19 cellular contexts compared by ENCODE assay signal in genomic region chr9:107539427-107540154, GRCh38. TPM values are rescaled to one million over a fixed set of nuclear protein-coding genes. Genes with fewer than 3 reads are reported as not detected.
DNase-seq lines count a peak whose midpoint lies in the region; ATAC-seq and TF ChIP-seq lines count a peak whose summit lies in the region.
"Had no signal": no experiment of that assay in that cellular context is flagged by ENCODE, and none has a peak within 500 bp of the region (broad histone marks: within the 10 kb centered on the region; RNA-seq: fewer than 3 reads in every experiment).

No MANE protein-coding gene starts in this region.

- peaks cover 36 to 42% of the 10 kb centered on the region in 2 experiments for H3K4me1 Mint-ChIP-seq in H9
- no peaks in the 10 kb centered on the region for H3K4me1 Mint-ChIP-seq in activated T-helper 17 cell treated with anti-CD3 and anti-CD28 coated beads, Interleukin-2, amount 50 U/mL, for 72 hours
- H3K4me1 Mint-ChIP-seq: stimulated activated naive B cell treated with anti-CD40 and anti-IgM and Interleukin-4, amounts not matched to agents 10 μg/mL and 1 μg/mL and 100 μg/mL, for 72 hours; T-cell had no signal

- TF ChIP-seq CTCF in H9 (conservative IDR thresholded peaks at IDR 0.05) (peak; percentile 48), PC-3 (conservative IDR thresholded peaks at IDR 0.05; ENCODE audit: low read depth, low read length) (peak; percentile 21; the same call in 1 of the 2 replicates), retinal pigment epithelial cell (conservative IDR thresholded peaks at IDR 0.05; ENCODE audit: low read depth, low read length) (peak; percentile 6)

- H2BK12ac ChIP-seq in H9 (ENCODE audit: insufficient read length, low read depth, low read length) = no peak overlapping the region

- H2AFZ ChIP-seq in H9 (ENCODE audit: low read length) (no peak overlapping the region), PC-3 (ENCODE audit: low read length) (no peak overlapping the region)

- H3K9me2 ChIP-seq in PC-3 (replicated peaks; ENCODE audit: low read length) = no peaks in the 10 kb centered on the region

- no peak overlapping the region for H2AK5ac ChIP-seq in H9 (ENCODE audit: insufficient read length, low read length)

- H4K8ac ChIP-seq in H9 (replicated peaks; ENCODE audit: insufficient read length, low read depth, low read length) = no peak overlapping the region

- H3K23me2 ChIP-seq in H9 (ENCODE audit: insufficient read length, low read depth, low read length, poor library complexity, severe bottlenecking) = no peaks in the 10 kb centered on the region

- no peak overlapping the region for H4K5ac ChIP-seq in H9 (ENCODE audit: insufficient read length, low read depth, low read length)

- H3K27me3 ChIP-seq in H9 (ENCODE audit: insufficient read depth, low read length) (no peaks in the 10 kb centered on the region), PC-3 (ENCODE audit: low read length) (no peaks in the 10 kb centered on the region)
- H3K27me3 ChIP-seq: Peyer's patch had no signal

- POLR2A ChIA-PET in PC-3 (lab: Charles Lee; ENCODE audit: unreplicated experiment) = no interaction called here

- H3F3A ChIP-seq in PC-3 (ENCODE audit: low read length, unreplicated experiment) = no peaks in the 10 kb centered on the region

- H3K56ac ChIP-seq in H9 (ENCODE audit: insufficient read length, low read depth, low read length) = no peak overlapping the region

- intact Hi-C loops in PC-3 (cut with micrococcal nuclease) (no loop called here), left cardiac atrium (cut with DNase I) (no loop called here)

- no peaks in the 10 kb centered on the region for H3K36me3 ChIP-seq in PC-3 (ENCODE audit: low read depth, low read length)
- H3K36me3 ChIP-seq: Peyer's patch had no signal

- no peak overlapping the region for H2BK120ac ChIP-seq in H9 (ENCODE audit: low read depth, low read length, poor library complexity, severe bottlenecking)

- no peak overlapping the region for H3K4me2 ChIP-seq in H9 (ENCODE audit: insufficient read depth, insufficient read length, low read length)
- H3K4me2 ChIP-seq in PC-3 (ENCODE audit: low read length) = no peak overlapping the region
- H3K4me2 ChIP-seq: KMS-11, smooth muscle cell had no signal

- no peak overlapping the region for H3K23ac ChIP-seq in H9 (ENCODE audit: insufficient read length, low read depth, low read length)

- H3K4me1 ChIP-seq in H9 (ENCODE audit: insufficient read depth, low read length) (peaks cover 2% of the 10 kb centered on the region; the same call in 1 of the 2 replicates), PC-3 (ENCODE audit: insufficient read depth, low read length) (no peaks in the 10 kb centered on the region)
- H3K4me1 ChIP-seq: Peyer's patch had no signal

- peak overlapping the region in 2 of 3 experiments; percentile 68 to 88; a peak in 2 of 7 replicates for H3K27ac Mint-ChIP-seq in H9
- H3K27ac Mint-ChIP-seq in activated T-helper 17 cell treated with anti-CD3 and anti-CD28 coated beads, Interleukin-2, amount 50 U/mL, for 72 hours = no peak overlapping the region
- H3K27ac Mint-ChIP-seq: stimulated activated naive B cell treated with anti-CD40 and anti-IgM and Interleukin-4, amounts not matched to agents 10 μg/mL and 1 μg/mL and 100 μg/mL, for 72 hours; T-cell had no signal

- no peak overlapping the region for H4K91ac ChIP-seq in H9 (ENCODE audit: insufficient read length, low read depth, low read length)

- no peak overlapping the region for H3K27ac ChIP-seq in H9 (ENCODE audit: insufficient read length, low read depth, low read length)
- no peak overlapping the region for H3K27ac ChIP-seq in PC-3 (ENCODE audit: low read length)
- H3K27ac ChIP-seq: HL-60, KMS-11, Peyer's patch had no signal

- DNase-seq in H9 = peak; percentile 71
- peak; percentile 24 for DNase-seq in PC-3
- DNase-seq in left cardiac atrium = peak; percentile 28
- no peak for DNase-seq in retinal pigment epithelial cell (ENCODE audit: low read depth)
- DNase-seq in NCI-H82 (lab: John Stamatoyannopoulos, UW) = no peak
- DNase-seq: activated CD8-positive, alpha-beta memory T cell treated with anti-CD3 and anti-CD28 coated beads, Interleukin-2, amount 50 U/mL, for 4 hours; activated naive CD4-positive, alpha-beta T cell treated with Interleukin-2 at 50 U/mL for 16 hours; dermis blood vessel endothelial cell; NCI-H187; NCI-H524 treated with DMSO at 0.1 percent for 48 hours; occipital lobe; Peyer's patch; stimulated activated naive B cell treated with anti-CD40 and anti-IgM and Interleukin-4, amounts not matched to agents 10 μg/mL and 1 μg/mL and 100 μg/mL, for 72 hours; T-cell had no signal

- no peak overlapping the region for H2BK15ac ChIP-seq in H9 (ENCODE audit: low read depth, low read length)

- no peaks in the 10 kb centered on the region for H3K79me1 ChIP-seq in H9 (ENCODE audit: insufficient read depth, low read depth, low read length, poor library complexity, severe bottlenecking)

- H2BK5ac ChIP-seq in H9 (ENCODE audit: insufficient read length, low read length) = no peak overlapping the region

- H4K20me1 ChIP-seq in H9 (ENCODE audit: control insufficient read depth, insufficient read depth, insufficient read length) (no peaks in the 10 kb centered on the region), PC-3 (ENCODE audit: low read length) (no peaks in the 10 kb centered on the region)

- H3K4me3 Mint-ChIP-seq in H9 = peak overlapping the region in 1 of 2 experiments; percentile 14; a peak in 1 of 5 replicates
- no peak overlapping the region for H3K4me3 Mint-ChIP-seq in activated T-helper 17 cell treated with anti-CD3 and anti-CD28 coated beads, Interleukin-2, amount 50 U/mL, for 72 hours
- H3K4me3 Mint-ChIP-seq: stimulated activated naive B cell treated with anti-CD40 and anti-IgM and Interleukin-4, amounts not matched to agents 10 μg/mL and 1 μg/mL and 100 μg/mL, for 72 hours; T-cell had no signal

- no peak overlapping the region for H3K4ac ChIP-seq in H9 (ENCODE audit: low read depth, low read length)

- no peaks in the 10 kb centered on the region for H3K36me3 Mint-ChIP-seq in H9 (ENCODE audit: insufficient read depth in 1 of 3, low read depth in 3 of 3)
- H3K36me3 Mint-ChIP-seq in activated T-helper 17 cell treated with anti-CD3 and anti-CD28 coated beads, Interleukin-2, amount 50 U/mL, for 72 hours (ENCODE audit: low read depth) = no peaks in the 10 kb centered on the region
- H3K36me3 Mint-ChIP-seq: stimulated activated naive B cell treated with anti-CD40 and anti-IgM and Interleukin-4, amounts not matched to agents 10 μg/mL and 1 μg/mL and 100 μg/mL, for 72 hours; T-cell had no signal

- H3K27me3 Mint-ChIP-seq in H9 (ENCODE audit: low read depth) = no peaks in the 10 kb centered on the region
- H3K27me3 Mint-ChIP-seq in activated T-helper 17 cell treated with anti-CD3 and anti-CD28 coated beads, Interleukin-2, amount 50 U/mL, for 72 hours = no peaks in the 10 kb centered on the region
- H3K27me3 Mint-ChIP-seq: stimulated activated naive B cell treated with anti-CD40 and anti-IgM and Interleukin-4, amounts not matched to agents 10 μg/mL and 1 μg/mL and 100 μg/mL, for 72 hours; T-cell had no signal

- H3T11ph ChIP-seq in H9 (ENCODE audit: low read length) = no peak overlapping the region

- no peak overlapping the region for H3K14ac ChIP-seq in H9 (ENCODE audit: insufficient read depth, low read length)

- H3K9me3 Mint-ChIP-seq in H9 = no peaks in the 10 kb centered on the region
- H3K9me3 Mint-ChIP-seq in activated T-helper 17 cell treated with anti-CD3 and anti-CD28 coated beads, Interleukin-2, amount 50 U/mL, for 72 hours = no peaks in the 10 kb centered on the region
- H3K9me3 Mint-ChIP-seq: stimulated activated naive B cell treated with anti-CD40 and anti-IgM and Interleukin-4, amounts not matched to agents 10 μg/mL and 1 μg/mL and 100 μg/mL, for 72 hours had no signal

- H3K18ac ChIP-seq in H9 (ENCODE audit: insufficient read length, low read depth, low read length) = no peak overlapping the region

- CTCF ChIA-PET in PC-3 (lab: Charles Lee) = no interaction called here

- H3K9ac ChIP-seq in H9 (ENCODE audit: extremely low read depth, insufficient read length, low read length) (no peak overlapping the region), PC-3 (ENCODE audit: low read length) (no peak overlapping the region)
- H3K9ac ChIP-seq: KMS-11 had no signal

- no TSS peak for BruUV-seq in PC-3 (replicated peaks; lab: Mats Ljungman, UMichigan)

- H3K4me3 ChIP-seq in PC-3 (ENCODE audit: low read length) (no peak overlapping the region), retinal pigment epithelial cell (ENCODE audit: low read length) (no peak overlapping the region)
- H3K4me3 ChIP-seq: Peyer's patch, smooth muscle cell had no signal

- no peak for ATAC-seq in PC-3
- peak in 1 of 2 donors; percentile 57 for ATAC-seq in left cardiac atrium
- no peak for ATAC-seq in activated T-helper 17 cell treated with anti-CD3 and anti-CD28 coated beads, Interleukin-2, amount 50 U/mL, for 72 hours (replicated peaks)
- ATAC-seq in GM18517 (IDR thresholded peaks at IDR 0.05; ENCODE audit: unreplicated experiment) = no peak
- ATAC-seq: stimulated activated naive B cell treated with anti-CD40 and anti-IgM and Interleukin-4, amounts not matched to agents 10 μg/mL and 1 μg/mL and 100 μg/mL, for 72 hours; T-cell had no signal

- H3K79me2 ChIP-seq in H9 (ENCODE audit: insufficient read depth, low read length) (peaks cover 2% of the 10 kb centered on the region; the same call in 1 of the 2 replicates), PC-3 (ENCODE audit: low read length) (no peaks in the 10 kb centered on the region)

- H3K9me3 ChIP-seq in H9 (ENCODE audit: control insufficient read depth, low read depth, low read length) = no peaks in the 10 kb centered on the region
- no peaks in the 10 kb centered on the region for H3K9me3 ChIP-seq in PC-3 (ENCODE audit: low read length)
- H3K9me3 ChIP-seq: Peyer's patch had no signal

- no peak overlapping the region for H2BK20ac ChIP-seq in H9 (ENCODE audit: low read depth, low read length, poor library complexity, severe bottlenecking)

- WGBS in H9 (ENCODE audit: extremely low coverage, insufficient read length, low lambda C conversion rate) = no CpG with 5 or more reads among the region's 10 CpGs

RNA-seq across cellular contexts. Expression of gene KLF4, which starts 50.0 kb away (rescaled TPM):
- total RNA-seq in H9 (2021) (6.2 and 7.1 TPM in 2 replicates), PC-3 (2014; rRNA removed) (38.8 and 55.1 TPM in 2 replicates), left cardiac atrium (10 to 100 TPM; 45.2 to 66.9 TPM)
- under 1 TPM; 0.19 to 0.48 TPM for total RNA-seq in activated T-helper 17 cell treated with anti-CD3 and anti-CD28 coated beads, Interleukin-2, amount 50 U/mL, for 72 hours

Comparison
In these comparisons a context has a peak if more than half of its experiments do, and no peak if none do; other contexts are left out.
1. DNase-seq: peak in H9 (single experiment), PC-3 (single experiment) and left cardiac atrium (single experiment); none in retinal pigment epithelial cell (single experiment) and NCI-H82 (single experiment).
2. Peak in every context shown above with its lines, with median percentiles within 50 percentile points of each other: CTCF ChIP-seq.